Comparison of ENCODE assay signal across 18 cellular contexts in genomic region chr7:64830926-64831325, GRCh38. TPM values are rescaled to one million over a fixed set of nuclear protein-coding genes. Genes with fewer than 3 reads are reported as not detected.
DNase-seq lines count a peak whose midpoint lies in the region; ATAC-seq, FAIRE-seq and TF ChIP-seq lines count a peak whose summit lies in the region.
"Had no signal": no experiment of that assay in that cellular context is flagged by ENCODE, and none has a peak within 500 bp of the region (broad histone marks: within the 10 kb centered on the region; RNA-seq: fewer than 3 reads in every experiment).

No MANE protein-coding gene starts in this region.

- no peak overlapping the region for H3K4me3 Mint-ChIP-seq in astrocyte (ENCODE audit: unreplicated experiment)
- H3K4me3 Mint-ChIP-seq: CD4-positive, alpha-beta memory T cell had no signal

- H3K9ac ChIP-seq in astrocyte (ENCODE audit: low read length) (no peak overlapping the region), trophoblast cell (ENCODE audit: low read length) (no peak overlapping the region), stomach smooth muscle (ENCODE audit: low read length in 2 of 2) (no peak overlapping the region)
- H3K9ac ChIP-seq: GM23248 had no signal

- H2AK5ac ChIP-seq in trophoblast cell (ENCODE audit: low read length) = no peak overlapping the region

- peak overlapping the region; percentile 42 for H3K27ac Mint-ChIP-seq in astrocyte (ENCODE audit: unreplicated experiment)
- H3K27ac Mint-ChIP-seq: CD4-positive, alpha-beta memory T cell had no signal

- H4K91ac ChIP-seq in trophoblast cell (ENCODE audit: low read depth, low read length) = no peak overlapping the region

- WGBS in trophoblast cell (ENCODE audit: extremely low coverage, insufficient coverage, insufficient read length) = no CpG with 5 or more reads among the region's 1 CpG

- no peak overlapping the region for H2AFZ ChIP-seq in astrocyte (ENCODE audit: low read depth, low read length)
- H2AFZ ChIP-seq in trophoblast cell (ENCODE audit: insufficient read depth, low read length, poor library complexity) = no peak overlapping the region
- H2AFZ ChIP-seq: GM23248 had no signal

- no peak overlapping the region for H3K14ac ChIP-seq in trophoblast cell (ENCODE audit: low read length)

- no peak overlapping the region for H3K4me3 ChIP-seq in astrocyte (ENCODE audit: insufficient read depth, low read depth, low read length)
- H3K4me3 ChIP-seq in trophoblast cell (ENCODE audit: low read depth, low read length) = no peak overlapping the region
- peak overlapping the region; percentile 4 to 47 for H3K4me3 ChIP-seq in stomach smooth muscle (ENCODE audit: low read length in 2 of 2)
- no peak overlapping the region for H3K4me3 ChIP-seq in foreskin fibroblast (ENCODE audit: low read depth in 1 of 2, low read length in 2 of 2)
- H3K4me3 ChIP-seq: GM23248 had no signal

- no peak overlapping the region for H2BK5ac ChIP-seq in trophoblast cell (ENCODE audit: low read depth, low read length, poor library complexity)

- H3K9me3 ChIP-seq in astrocyte (ENCODE audit: insufficient read depth, low read depth, low read length) (no peaks in the 10 kb centered on the region), trophoblast cell (ENCODE audit: insufficient read depth, low read depth, low read length) (no peaks in the 10 kb centered on the region), stomach smooth muscle (ENCODE audit: control insufficient read depth in 2 of 2, low read length in 2 of 2) (no peaks in the 10 kb centered on the region)

- H3K79me2 ChIP-seq in astrocyte (ENCODE audit: insufficient read depth, low read length) = no peaks in the 10 kb centered on the region
- H3K79me2 ChIP-seq in trophoblast cell (ENCODE audit: control insufficient read depth, insufficient read depth, low read length, poor library complexity) = no peaks in the 10 kb centered on the region

- no peaks in the 10 kb centered on the region for H4K20me1 ChIP-seq in astrocyte (ENCODE audit: insufficient read depth, low read length)

- no peaks in the 10 kb centered on the region for H3K4me1 ChIP-seq in astrocyte (ENCODE audit: insufficient read depth, low read length)
- no peaks in the 10 kb centered on the region for H3K4me1 ChIP-seq in trophoblast cell (ENCODE audit: control insufficient read depth in 1 of 2, insufficient read depth in 2 of 2, low read length in 2 of 2)
- no peaks in the 10 kb centered on the region for H3K4me1 ChIP-seq in stomach smooth muscle (ENCODE audit: control insufficient read depth, insufficient read depth, low read length)

- no peak for ATAC-seq in HG02759 (IDR thresholded peaks at IDR 0.05; ENCODE audit: unreplicated experiment)

- DNase-seq in astrocyte (ENCODE audit: low read depth) = no peak
- no peak for DNase-seq in trophoblast cell
- DNase-seq in activated CD8-positive, alpha-beta memory T cell treated with anti-CD3 and anti-CD28 coated beads for 24 hours = no peak
- no peak for DNase-seq in foreskin fibroblast
- DNase-seq: C1 segment of cervical spinal cord; Calu3; CD4-positive, alpha-beta memory T cell; COR-L47; DMS53; DMS79 treated with DMSO at 0.1 percent for 48 hours; GF-D8; GM23248; H7; HCEC 1CT had no signal

- no peak overlapping the region for H3K23ac ChIP-seq in trophoblast cell (ENCODE audit: low read length)

- H4K12ac ChIP-seq in trophoblast cell (ENCODE audit: low read depth, low read length) = no peak overlapping the region

- no peak for FAIRE-seq in astrocyte (lab: Jason Lieb, UNC)
- FAIRE-seq: GM12892, H1 had no signal

- no peak for TF ChIP-seq CTCF in astrocyte (IDR thresholded peaks at IDR 0.05; ENCODE audit: insufficient read depth, low read depth, low read length)
- TF ChIP-seq CTCF in foreskin fibroblast (IDR thresholded peaks at IDR 0.05; ENCODE audit: low read depth, low read length) = no peak

- H2BK120ac ChIP-seq in trophoblast cell (ENCODE audit: insufficient read depth, low read length, poor library complexity) = no peak overlapping the region

- peaks cover 22% of the 10 kb centered on the region for H3K4me1 Mint-ChIP-seq in astrocyte (ENCODE audit: low read depth, unreplicated experiment)
- H3K4me1 Mint-ChIP-seq: CD4-positive, alpha-beta memory T cell had no signal

- no peak overlapping the region for H3K18ac ChIP-seq in trophoblast cell (ENCODE audit: low read length)

- H4K8ac ChIP-seq in trophoblast cell (ENCODE audit: low read depth, low read length) = no peak overlapping the region

- H3K79me1 ChIP-seq in trophoblast cell (ENCODE audit: low read length) = no peaks in the 10 kb centered on the region

- no peak overlapping the region for H3K4ac ChIP-seq in trophoblast cell (ENCODE audit: low read depth, low read length)

- H3K27me3 Mint-ChIP-seq in astrocyte (ENCODE audit: low read depth, unreplicated experiment) = no peaks in the 10 kb centered on the region
- H3K27me3 Mint-ChIP-seq: CD4-positive, alpha-beta memory T cell had no signal

- H3K36me3 Mint-ChIP-seq in astrocyte (ENCODE audit: low read depth, unreplicated experiment) = peaks cover 2% of the 10 kb centered on the region

- H3K4me2 ChIP-seq in astrocyte (ENCODE audit: low read length) (no peak overlapping the region), trophoblast cell (ENCODE audit: low read length) (no peak overlapping the region)

- H3K9me3 Mint-ChIP-seq in astrocyte (ENCODE audit: unreplicated experiment) = no peaks in the 10 kb centered on the region

- H2BK12ac ChIP-seq in trophoblast cell (ENCODE audit: low read length) = no peak overlapping the region

- H3K27ac ChIP-seq in astrocyte (ENCODE audit: low read depth, low read length) (no peak overlapping the region), trophoblast cell (ENCODE audit: low read depth, low read length) (peak overlapping the region; percentile 16), stomach smooth muscle (ENCODE audit: low read length) (no peak overlapping the region)
- H3K27ac ChIP-seq: GM23248 had no signal

- H3K27me3 ChIP-seq in astrocyte (ENCODE audit: insufficient read depth, low read length) (no peaks in the 10 kb centered on the region), trophoblast cell (ENCODE audit: insufficient read depth, low read length) (no peaks in the 10 kb centered on the region), stomach smooth muscle (ENCODE audit: control insufficient read depth in 1 of 2, insufficient read depth in 2 of 2, low read length in 2 of 2) (no peaks in the 10 kb centered on the region)

- H3K36me3 ChIP-seq in astrocyte (ENCODE audit: insufficient read depth, low read length) = peaks cover 7% of the 10 kb centered on the region
- no peaks in the 10 kb centered on the region for H3K36me3 ChIP-seq in trophoblast cell (ENCODE audit: control insufficient read depth in 1 of 2, insufficient read depth in 2 of 2, low read length in 2 of 2)
- no peaks in the 10 kb centered on the region for H3K36me3 ChIP-seq in stomach smooth muscle (ENCODE audit: control insufficient read depth in 2 of 2, insufficient read depth in 2 of 2, low read length in 2 of 2)

RNA-seq across cellular contexts. Expression of gene ZNF138, which starts 36.7 kb away (rescaled TPM):
- 3.5 and 5.7 TPM in 2 replicates for total RNA-seq in astrocyte
- 10.1 and 12.1 TPM in 2 replicates for polyA plus RNA-seq in trophoblast cell (2013)

Comparison
In these comparisons a context has a peak if more than half of its experiments do, and no peak if none do; other contexts are left out.
1. H3K4me3 ChIP-seq: peak in stomach smooth muscle (2 of 2); none in astrocyte (single experiment), trophoblast cell (single experiment) and foreskin fibroblast (0 of 2).